Comparison of ENCODE assay signal across 19 cellular contexts in genomic region chr5:1647580-1647979, GRCh38.
DNase-seq lines count a peak whose midpoint lies in the region; ATAC-seq, FAIRE-seq and TF ChIP-seq lines count a peak whose summit lies in the region.
"Had no signal": no experiment of that assay in that cellular context is flagged by ENCODE, and none has a peak within 500 bp of the region (broad histone marks: within the 10 kb centered on the region; RNA-seq: fewer than 3 reads in every experiment).

No MANE protein-coding gene starts in this region.

- no peak overlapping the region for H3K4me3 ChIP-seq in H1 (ENCODE audit: extremely low read depth in 1 of 4, insufficient read depth in 2 of 4, low read depth in 3 of 4, low read length in 4 of 4)
- no peak overlapping the region for H3K4me3 ChIP-seq in neuronal stem cell (ENCODE audit: low read length in 2 of 2)
- H3K4me3 ChIP-seq in upper lobe of right lung = no peak overlapping the region
- H3K4me3 ChIP-seq: A549, GM23248 had no signal

- no peak overlapping the region for H2AK5ac ChIP-seq in H1 (ENCODE audit: low read depth, low read length)
- no peak overlapping the region for H2AK5ac ChIP-seq in neuronal stem cell (ENCODE audit: low read depth, low read length)

- no peaks in the 10 kb centered on the region for H3K79me2 ChIP-seq in H1 (ENCODE audit: control insufficient read depth in 1 of 2, insufficient read depth in 2 of 2, low read length in 2 of 2)

- TF ChIP-seq POLR2A in H1 (IDR thresholded peaks at IDR 0.05; ENCODE audit: control extremely low read depth in 1 of 2, low read depth in 2 of 2, low read length in 2 of 2) = no peak

- H3K4ac ChIP-seq in H1 (replicated peaks; ENCODE audit: insufficient read length, low read depth, low read length) (no peak overlapping the region), neuronal stem cell (ENCODE audit: low read length) (no peak overlapping the region)

- no peak overlapping the region for H2BK15ac ChIP-seq in H1 (ENCODE audit: low read length)
- H2BK15ac ChIP-seq in neuronal stem cell (ENCODE audit: low read length) = no peak overlapping the region

- H4K5ac ChIP-seq in H1 (ENCODE audit: insufficient read length, low read depth, low read length) = no peak overlapping the region

- no peaks in the 10 kb centered on the region for H3K9me3 ChIP-seq in H1 (ENCODE audit: insufficient read depth in 2 of 2, low read depth in 1 of 2, low read length in 1 of 2)
- no peaks in the 10 kb centered on the region for H3K9me3 ChIP-seq in neuronal stem cell (replicated peaks in 1 of 2; ENCODE audit: control insufficient read depth in 2 of 2, insufficient read depth in 1 of 2, low read depth in 1 of 2, low read length in 2 of 2)
- no peaks in the 10 kb centered on the region for H3K9me3 ChIP-seq in upper lobe of right lung
- H3K9me3 ChIP-seq: A549 had no signal

- TF ChIP-seq RAD21 in H1 (IDR thresholded peaks at IDR 0.05 in 1 of 2, conservative IDR thresholded peaks at IDR 0.05 in 1 of 2; ENCODE audit: low read depth in 2 of 2, low read length in 2 of 2) = no peak

- intact Hi-C loops in upper lobe of right lung (cut with DNase I) = loop anchor here (10.0 kb wide), 1 partner anchor 463 kb away; no protein-coding TSS in a partner anchor

- no peak overlapping the region for H3K56ac ChIP-seq in H1 (replicated peaks; ENCODE audit: insufficient read length, low read depth, low read length)

- H4K8ac ChIP-seq in H1 (ENCODE audit: extremely low read depth, insufficient read depth, low read length) (no peak overlapping the region), neuronal stem cell (ENCODE audit: low read depth, low read length) (no peak overlapping the region)

- H3K23ac ChIP-seq in H1 (ENCODE audit: insufficient read length) = no peak overlapping the region
- H3K23ac ChIP-seq in neuronal stem cell (ENCODE audit: low read depth, low read length, poor library complexity) = no peak overlapping the region

- no peak overlapping the region for H3K27ac Mint-ChIP-seq in activated T-cell treated with anti-CD3 and anti-CD28 coated beads, Interleukin-2, amount 50 U/mL, for 72 hours
- H3K27ac Mint-ChIP-seq: CD4-positive, alpha-beta memory T cell had no signal

- H3K4me2 ChIP-seq in H1 (ENCODE audit: insufficient read depth in 1 of 2, low read depth in 2 of 2, low read length in 2 of 2) (no peak overlapping the region), neuronal stem cell (ENCODE audit: insufficient read depth, low read length, poor library complexity, severe bottlenecking) (no peak overlapping the region)
- H3K4me2 ChIP-seq: A549 had no signal

- H3K4me1 ChIP-seq in H1 (replicated peaks in 1 of 4; ENCODE audit: control insufficient read depth in 3 of 4, insufficient read depth in 4 of 4, low read length in 3 of 4) = peaks cover 0 to 14% (median 4%) of the 10 kb centered on the region in 4 experiments; a peak in 5 of 7 replicates
- peaks cover 0 to 3% of the 10 kb centered on the region in 2 donors for H3K4me1 ChIP-seq in neuronal stem cell (ENCODE audit: control insufficient read depth in 2 of 2, insufficient read depth in 1 of 2, low read depth in 1 of 2, low read length in 2 of 2)
- peaks cover 4% of the 10 kb centered on the region for H3K4me1 ChIP-seq in upper lobe of right lung

- H2BK12ac ChIP-seq in H1 (ENCODE audit: low read depth, low read length) (no peak overlapping the region), neuronal stem cell (ENCODE audit: low read length) (peak overlapping the region; percentile 41)

- ATAC-seq in activated T-cell treated with anti-CD3 and anti-CD28 coated beads, Interleukin-2, amount 50 U/mL, for 72 hours (replicated peaks in 1 of 2) = no peak
- ATAC-seq in upper lobe of right lung = no peak
- ATAC-seq: A549 had no signal

- H3K14ac ChIP-seq in H1 (ENCODE audit: insufficient read length) (no peak overlapping the region), neuronal stem cell (ENCODE audit: low read length) (no peak overlapping the region)

- DNase-seq in activated T-cell treated with anti-CD3 and anti-CD28 coated beads, Interleukin-2, amount 50 U/mL, for 1 hour = peak; percentile 5
- DNase-seq in activated T-cell treated with anti-CD3 and anti-CD28 coated beads, Interleukin-2, amount 50 U/mL, for 72 hours = no peak
- DNase-seq in H1 (ENCODE audit: low read depth in 1 of 2, low spot score in 2 of 2) = no peak
- DNase-seq in neuronal stem cell (ENCODE audit: low spot score) = no peak
- DNase-seq in upper lobe of right lung = peak; percentile 43
- no peak for DNase-seq in SIG-M5 (lab: John Stamatoyannopoulos, UW)
- DNase-seq in NCI-H69 (lab: John Stamatoyannopoulos, UW) = no peak
- DNase-seq: AML-193; Calu3; CD4-positive, alpha-beta memory T cell; DMS79 treated with DMSO at 0.1 percent for 48 hours; GF-D8; GM23248; HCEC 1CT had no signal

- H3K27me3 ChIP-seq in H1 (replicated peaks in 1 of 4; ENCODE audit: control insufficient read depth in 3 of 4, extremely low read depth in 1 of 4, insufficient read depth in 3 of 4, low read length in 3 of 4) = peaks cover 0 to 23% (median 17%) of the 10 kb centered on the region in 4 experiments; a peak in 6 of 7 replicates
- peaks cover 5 to 34% (median 31%) of the 10 kb centered on the region in 3 experiments for H3K27me3 ChIP-seq in neuronal stem cell (ENCODE audit: control insufficient read depth in 3 of 3, insufficient read depth in 3 of 3, low read depth in 1 of 3, low read length in 3 of 3)
- peaks cover 33% of the 10 kb centered on the region for H3K27me3 ChIP-seq in upper lobe of right lung

- H3K9me3 Mint-ChIP-seq in activated T-cell treated with anti-CD3 and anti-CD28 coated beads, Interleukin-2, amount 50 U/mL, for 72 hours = no peaks in the 10 kb centered on the region
- H3K9me3 Mint-ChIP-seq: CD4-positive, alpha-beta memory T cell had no signal

- H4K91ac ChIP-seq in H1 (replicated peaks; ENCODE audit: insufficient read length, low read length) (peak overlapping the region; percentile 40), neuronal stem cell (ENCODE audit: low read depth, low read length, poor library complexity) (no peak overlapping the region)

- no peaks in the 10 kb centered on the region for H3K79me1 ChIP-seq in H1 (ENCODE audit: low read depth, low read length)
- no peaks in the 10 kb centered on the region for H3K79me1 ChIP-seq in neuronal stem cell (ENCODE audit: low read depth, low read length)

- no peak for FAIRE-seq in H1 (lab: Jason Lieb, UNC)
- FAIRE-seq: A549, GM19239, H54 had no signal

- no peak overlapping the region for H3K4me3 Mint-ChIP-seq in activated T-cell treated with anti-CD3 and anti-CD28 coated beads, Interleukin-2, amount 50 U/mL, for 72 hours
- H3K4me3 Mint-ChIP-seq: CD4-positive, alpha-beta memory T cell had no signal

- no peak overlapping the region for H3K9ac ChIP-seq in H1 (replicated peaks in 1 of 4; ENCODE audit: extremely low read depth in 1 of 4, low read depth in 3 of 4, low read length in 3 of 4)
- no peak overlapping the region for H3K9ac ChIP-seq in neuronal stem cell (ENCODE audit: low read depth, low read length, poor library complexity)
- H3K9ac ChIP-seq: GM23248 had no signal

- no peak overlapping the region for H2BK20ac ChIP-seq in H1 (ENCODE audit: low read length)

- no peaks in the 10 kb centered on the region for H4K20me1 ChIP-seq in H1 (replicated peaks in 1 of 2; ENCODE audit: control insufficient read depth in 1 of 2, insufficient read depth in 2 of 2, low read length in 2 of 2)

- H3K27me3 Mint-ChIP-seq in activated T-cell treated with anti-CD3 and anti-CD28 coated beads, Interleukin-2, amount 50 U/mL, for 72 hours (ENCODE audit: low read depth) = peaks cover 65% of the 10 kb centered on the region

- no peaks in the 10 kb centered on the region for H3K23me2 ChIP-seq in H1 (ENCODE audit: low read depth, low read length)

- H3K27ac ChIP-seq in H1 (ENCODE audit: low read depth, low read length) (no peak overlapping the region), neuronal stem cell (replicated peaks; ENCODE audit: low read length) (no peak overlapping the region), upper lobe of right lung (no peak overlapping the region)
- H3K27ac ChIP-seq: 22Rv1, A549, C4-2B, GM23248 had no signal

- no peak overlapping the region for H3K18ac ChIP-seq in H1 (ENCODE audit: extremely low read depth, low read length)
- H3K18ac ChIP-seq in neuronal stem cell (ENCODE audit: low read length) = peak overlapping the region; percentile 57

- no peak overlapping the region for H2AFZ ChIP-seq in H1 (ENCODE audit: low read length)
- H2AFZ ChIP-seq in neuronal stem cell (ENCODE audit: low read length) = no peak overlapping the region
- H2AFZ ChIP-seq: GM23248 had no signal

- no peak for TF ChIP-seq EP300 in H1 (IDR thresholded peaks at IDR 0.05; ENCODE audit: borderline replicate concordance in 1 of 2, low read depth in 2 of 2, low read length in 2 of 2)

- H2BK5ac ChIP-seq in H1 (ENCODE audit: low read depth, low read length) (no peak overlapping the region), neuronal stem cell (ENCODE audit: low read length) (no peak overlapping the region)

- no peak overlapping the region for H2BK120ac ChIP-seq in H1 (replicated peaks; ENCODE audit: low read depth, low read length)
- no peak overlapping the region for H2BK120ac ChIP-seq in neuronal stem cell (ENCODE audit: low read depth, low read length)

- no peaks in the 10 kb centered on the region for H3K36me3 Mint-ChIP-seq in activated T-cell treated with anti-CD3 and anti-CD28 coated beads, Interleukin-2, amount 50 U/mL, for 72 hours (ENCODE audit: insufficient read depth in 2 of 2)
- H3K36me3 Mint-ChIP-seq: CD4-positive, alpha-beta memory T cell had no signal

- POLR2A ChIA-PET in H1 (lab: Charles Lee; ENCODE audit: partially characterized antibody) = no interaction called here

- H3K36me3 ChIP-seq in H1 (ENCODE audit: control insufficient read depth in 2 of 4, insufficient read depth in 4 of 4, low read length in 3 of 4) (no peaks in the 10 kb centered on the region), neuronal stem cell (replicated peaks in 1 of 2; ENCODE audit: control insufficient read depth in 2 of 2, insufficient read depth in 2 of 2, low read length in 2 of 2) (no peaks in the 10 kb centered on the region), upper lobe of right lung (no peaks in the 10 kb centered on the region)

- CTCF ChIA-PET in H1 (lab: Charles Lee; ENCODE audit: partially characterized antibody) = no interaction called here

- TF ChIP-seq CTCF in H1 (IDR thresholded peaks at IDR 0.05; ENCODE audit: control extremely low read depth in 1 of 3, insufficient read depth in 1 of 3, low read depth in 1 of 3, low read length in 3 of 3) (no peak), upper lobe of right lung (IDR thresholded peaks at IDR 0.05) (no peak)

- peaks cover 17% of the 10 kb centered on the region for H3K4me1 Mint-ChIP-seq in activated T-cell treated with anti-CD3 and anti-CD28 coated beads, Interleukin-2, amount 50 U/mL, for 72 hours (ENCODE audit: low read depth)

- WGBS in H1 (ENCODE audit: extremely low coverage in 1 of 2, insufficient coverage in 1 of 2, insufficient read length in 1 of 2, insufficient replicate concordance in 2 of 2, low coverage in 1 of 2, low lambda C conversion rate in 2 of 2, missing lambda C conversion rate in 1 of 2), 2 experiments = 83% methylated on average over 9 of the region's 9 CpGs; no CpG with 5 or more reads in 1 of the 2 experiments
- WGBS in neuronal stem cell (ENCODE audit: extremely low coverage in 2 of 2, insufficient read length in 2 of 2, insufficient replicate concordance in 1 of 2), 2 donors = no CpG with 5 or more reads among the region's 9 CpGs

TF ChIP-seq in H1, 55 proteins besides CTCF, POLR2A, EP300 and RAD21 (continues in another document):
- TF ChIP-seq POU5F1 (IDR thresholded peaks at IDR 0.05; ENCODE audit: low read depth, low read length) = no peak

Comparison
In these comparisons a context has a peak if more than half of its experiments do, and no peak if none do; other contexts are left out.
1. DNase-seq: peak in activated T-cell treated with anti-CD3 and anti-CD28 coated beads, Interleukin-2, amount 50 U/mL, for 1 hour (single experiment) and upper lobe of right lung (single experiment); none in activated T-cell treated with anti-CD3 and anti-CD28 coated beads, Interleukin-2, amount 50 U/mL, for 72 hours (0 of 2), H1 (0 of 2), neuronal stem cell (single experiment), SIG-M5 (single experiment) and NCI-H69 (single experiment).